10 cellular contexts compared by ENCODE assay signal in genomic region chr6:150765457-150765764, GRCh38.
DNase-seq lines count a peak whose midpoint lies in the region; ATAC-seq and TF ChIP-seq lines count a peak whose summit lies in the region.
"Had no signal": no experiment of that assay in that cellular context is flagged by ENCODE, and none has a peak within 500 bp of the region (broad histone marks: within the 10 kb centered on the region; RNA-seq: fewer than 3 reads in every experiment).

No MANE protein-coding gene starts in this region.

- H3K4me3 ChIP-seq in lower leg skin (ENCODE audit: low read depth, poor library complexity, severe bottlenecking) = no peak overlapping the region

- intact Hi-C loops in lower leg skin (cut with DNase I; ENCODE audit: low total_unique reads) = no loop called here

- H3K27ac Mint-ChIP-seq in memory B cell = peak overlapping the region; percentile 79
- H3K27ac Mint-ChIP-seq: T-helper 1 cell treated with Interleukin-12 subunit alpha and Interleukin-12 subunit beta and Interleukin-4 antibody, amounts not matched to agents 30 μg/mL and 1 μg/mL, for 36 hours had no signal

- H3K4me3 Mint-ChIP-seq in memory B cell = peak overlapping the region; percentile 17
- H3K4me3 Mint-ChIP-seq: T-helper 1 cell treated with Interleukin-12 subunit alpha and Interleukin-12 subunit beta and Interleukin-4 antibody, amounts not matched to agents 30 μg/mL and 1 μg/mL, for 36 hours had no signal

- no peak for TF ChIP-seq POLR2A in lower leg skin (IDR thresholded peaks at IDR 0.05)

- peaks cover 32% of the 10 kb centered on the region for H3K4me1 Mint-ChIP-seq in memory B cell

- H3K9me3 Mint-ChIP-seq in memory B cell = no peaks in the 10 kb centered on the region
- H3K9me3 Mint-ChIP-seq: T-helper 1 cell treated with Interleukin-12 subunit alpha and Interleukin-12 subunit beta and Interleukin-4 antibody, amounts not matched to agents 30 μg/mL and 1 μg/mL, for 36 hours had no signal

- TF ChIP-seq CTCF in lower leg skin (IDR thresholded peaks at IDR 0.05) = no peak

- H3K36me3 Mint-ChIP-seq in memory B cell = peaks cover 24% of the 10 kb centered on the region

- WGBS in lower leg skin, 2 donors = 68 to 69% methylated on average over 3 of the region's 3 CpGs

- DNase-seq in memory B cell (ENCODE audit: low spot score in 2 of 2) (peak in 1 of 2 donors; percentile 16), NCI-H1092 (lab: John Stamatoyannopoulos, UW) (no peak), DMS53 treated with DMSO at 0.1 percent for 48 hours (lab: John Stamatoyannopoulos, UW; ENCODE audit: unreplicated experiment) (no peak), lower leg skin (ENCODE audit: low spot score in 2 of 2) (no peak), occipital lobe (lab: John Stamatoyannopoulos, UW) (no peak)
- DNase-seq: COR-L47 had no signal

- no peaks in the 10 kb centered on the region for H3K27me3 Mint-ChIP-seq in memory B cell

- peak; percentile 86 for ATAC-seq in GM18909 (IDR thresholded peaks at IDR 0.05; ENCODE audit: poor library complexity, unreplicated experiment)
- peak; percentile 96 for ATAC-seq in GM21723 (IDR thresholded peaks at IDR 0.05; ENCODE audit: unreplicated experiment)
- ATAC-seq in HG03175 (IDR thresholded peaks at IDR 0.05; ENCODE audit: unreplicated experiment) = peak; percentile 92
- ATAC-seq in memory B cell (ENCODE audit: low read depth) = peak; percentile 96
